19 cellular contexts compared by ENCODE assay signal in genomic region chr7:138089080-138089901, GRCh38. TPM values are rescaled to one million over a fixed set of nuclear protein-coding genes. Genes with fewer than 3 reads are reported as not detected.
DNase-seq lines count a peak whose midpoint lies in the region; ATAC-seq and TF ChIP-seq lines count a peak whose summit lies in the region.
"Had no signal": no experiment of that assay in that cellular context is flagged by ENCODE, and none has a peak within 500 bp of the region (broad histone marks: within the 10 kb centered on the region; RNA-seq: fewer than 3 reads in every experiment).

No MANE protein-coding gene starts in this region.

- no peaks in the 10 kb centered on the region for H3F3A ChIP-seq in GM23248 (ENCODE audit: insufficient read depth)

- dilution Hi-C loops in mammary epithelial cell (cut with HindIII; ENCODE audit: low sequenced_read_pairs), result no loop called here

- H3K9ac ChIP-seq in GM23248 (no peak overlapping the region), mammary epithelial cell (ENCODE audit: insufficient read depth, low read length) (no peak overlapping the region)

- peaks cover 0 to 3% of the 10 kb centered on the region in 2 donors for H3K27me3 Mint-ChIP-seq in natural killer cell (ENCODE audit: low read depth in 2 of 2)

- no peak overlapping the region for H2AFZ ChIP-seq in GM23248
- no peak overlapping the region for H2AFZ ChIP-seq in mammary epithelial cell (ENCODE audit: low read depth, low read length)

- DNase-seq in GM23248 (peak; percentile 59), MV-4-11 (lab: John Stamatoyannopoulos, UW) (peak; percentile 56), mammary epithelial cell (peak; percentile 48), myocyte (ENCODE audit: low read depth) (peak; percentile 14), NCI-H345 (lab: John Stamatoyannopoulos, UW) (no peak), GM19240 (ENCODE audit: insufficient read length, low spot score) (no peak), natural killer cell (no peak), GM20000 (ENCODE audit: low spot score) (no peak)
- DNase-seq: CD4-positive, CD25-positive, alpha-beta regulatory T cell; GDM1; mesendoderm; NCI-H187 treated with DMSO at 0.1 percent for 48 hours; NCI-H774 had no signal

- H3K27ac ChIP-seq in GM23248 (no peak overlapping the region), mammary epithelial cell (ENCODE audit: insufficient read depth, low read depth, low read length) (no peak overlapping the region)

- H4K20me1 ChIP-seq in GM23248 (ENCODE audit: insufficient read depth) (no peaks in the 10 kb centered on the region), mammary epithelial cell (ENCODE audit: insufficient read depth, low read length) (no peaks in the 10 kb centered on the region)

- H3K36me3 Mint-ChIP-seq in natural killer cell, result no peaks in the 10 kb centered on the region
- H3K36me3 Mint-ChIP-seq: activated naive CD8-positive, alpha-beta T cell; CD4-positive, CD25-positive, alpha-beta regulatory T cell; IgD-negative memory B cell had no signal

- no peak for ATAC-seq in natural killer cell
- ATAC-seq: esophagus mucosa had no signal

- CTCF ChIA-PET in mammary epithelial cell (lab: Charles Lee; ENCODE audit: low non-redundant PET), result interaction anchor here (0.6 kb wide), 1 partner anchor 87 kb away, joined by 7 read pairs; the partner anchor contains the start of gene CREB3L2

- H3K79me2 ChIP-seq in GM23248 (ENCODE audit: insufficient read depth) (no peaks in the 10 kb centered on the region), mammary epithelial cell (ENCODE audit: insufficient read depth, low read length) (no peaks in the 10 kb centered on the region)

- no peak for TF ChIP-seq CTCF in mammary epithelial cell (conservative IDR thresholded peaks at IDR 0.05 in 1 of 2, IDR thresholded peaks at IDR 0.05 in 1 of 2; ENCODE audit: extremely low read depth in 1 of 2, insufficient read depth in 1 of 2, low read depth in 1 of 2, low read length in 2 of 2)
- no peak for TF ChIP-seq CTCF in natural killer cell (IDR thresholded peaks at IDR 0.05)
- no peak for TF ChIP-seq CTCF in GM20000 (IDR thresholded peaks at IDR 0.05; ENCODE audit: extremely low read depth, missing control alignments)

- H3K27ac Mint-ChIP-seq in natural killer cell, result no peak overlapping the region
- H3K27ac Mint-ChIP-seq: activated naive CD8-positive, alpha-beta T cell; CD4-positive, CD25-positive, alpha-beta regulatory T cell; IgD-negative memory B cell had no signal

- in situ Hi-C loops in GM23248 (cut with MboI) (no loop called here), mammary epithelial cell (cut with MboI; ENCODE audit: low sequenced_read_pairs in 2 of 2) (no loop called here)

- intact Hi-C loops in mammary epithelial cell (cut with micrococcal nuclease), result no loop called here
- intact Hi-C loops in natural killer cell (cut with micrococcal nuclease), result no loop called here

- no peaks in the 10 kb centered on the region for H3K9me3 Mint-ChIP-seq in natural killer cell
- H3K9me3 Mint-ChIP-seq: CD4-positive, CD25-positive, alpha-beta regulatory T cell had no signal

- H3K9me3 ChIP-seq in GM23248 (ENCODE audit: low read depth) (no peaks in the 10 kb centered on the region), mammary epithelial cell (replicated peaks; ENCODE audit: insufficient read depth, low read length) (no peaks in the 10 kb centered on the region)

- H3K27me3 ChIP-seq in GM23248 (replicated peaks; ENCODE audit: insufficient read depth) (no peaks in the 10 kb centered on the region), mammary epithelial cell (ENCODE audit: insufficient read depth, low read length) (no peaks in the 10 kb centered on the region)

- no peaks in the 10 kb centered on the region for H3K36me3 ChIP-seq in GM23248 (ENCODE audit: low read depth)
- H3K36me3 ChIP-seq in mammary epithelial cell (ENCODE audit: insufficient read depth, low read length), result no peaks in the 10 kb centered on the region

- H3K4me2 ChIP-seq in GM23248 (ENCODE audit: unreplicated experiment) (no peak overlapping the region), mammary epithelial cell (ENCODE audit: insufficient read depth, low read depth, low read length) (no peak overlapping the region)
- H3K4me2 ChIP-seq: smooth muscle cell had no signal

- H3K4me1 ChIP-seq in GM23248 (ENCODE audit: insufficient read depth) (no peaks in the 10 kb centered on the region), mammary epithelial cell (ENCODE audit: insufficient read depth, low read length) (peaks cover 3% of the 10 kb centered on the region)

- H3K4me3 ChIP-seq in GM23248 (no peak overlapping the region), mammary epithelial cell (replicated peaks in 1 of 3; ENCODE audit: insufficient read depth in 1 of 3, low read depth in 2 of 3, low read length in 3 of 3) (no peak overlapping the region)
- H3K4me3 ChIP-seq: smooth muscle cell had no signal

- BruUV-seq in mammary epithelial cell (replicated peaks; lab: Mats Ljungman, UMichigan), result no TSS peak

- H3K4me3 Mint-ChIP-seq in natural killer cell, result no peak overlapping the region
- H3K4me3 Mint-ChIP-seq: activated naive CD8-positive, alpha-beta T cell; CD4-positive, CD25-positive, alpha-beta regulatory T cell; IgD-negative memory B cell had no signal

- 37 to 39% methylated on average over 9 of the region's 9 CpGs for WGBS in GM23248 (ENCODE audit: low coverage in 1 of 2, low lambda C conversion rate in 2 of 2, missing lambda C conversion rate in 2 of 2), 2 experiments
- WGBS in mammary epithelial cell (ENCODE audit: low coverage, missing lambda C conversion rate), result 81% methylated on average over 9 of the region's 9 CpGs

- H3K9me2 ChIP-seq in GM23248 (ENCODE audit: insufficient read depth), result no peaks in the 10 kb centered on the region

- H3K4me1 Mint-ChIP-seq in natural killer cell, result no peaks in the 10 kb centered on the region
- H3K4me1 Mint-ChIP-seq: CD4-positive, CD25-positive, alpha-beta regulatory T cell had no signal

RNA-seq across cellular contexts. Expression of gene AKR1D1, which starts 13.0 kb away (rescaled TPM):
- not detected in 2 replicates for total RNA-seq in GM23248 (2014; rRNA removed; shearing (Covaris generic))
- polyA plus RNA-seq in GM23248 (2016; fragmentation: Nextera tagmentation; extraction: Ambion mirVana), result not detected in 2 replicates
- not detected for total RNA-seq in mammary epithelial cell
- not detected for polyA plus RNA-seq in mammary epithelial cell
- polyA minus RNA-seq in mammary epithelial cell, result not detected
- total RNA-seq in myocyte, result not detected in 2 replicates
- not detected for polyA plus RNA-seq in myocyte (2012)
- not detected for total RNA-seq in natural killer cell
- total RNA-seq: CD4-positive, CD25-positive, alpha-beta regulatory T cell; chondrocyte; esophagus mucosa; omental fat pad; smooth muscle cell had no signal
- polyA plus RNA-seq: CD4-positive, CD25-positive, alpha-beta regulatory T cell; IgD-negative memory B cell; smooth muscle cell had no signal

Comparison
In these comparisons a context has a peak if more than half of its experiments do, and no peak if none do; other contexts are left out.
1. DNase-seq: peak in GM23248 (single experiment), MV-4-11 (single experiment), mammary epithelial cell (single experiment) and myocyte (single experiment); none in NCI-H345 (single experiment), GM19240 (single experiment), natural killer cell (single experiment) and GM20000 (single experiment).